ENCODE assay signal across 5 cellular contexts in the genomic region with DNA sequence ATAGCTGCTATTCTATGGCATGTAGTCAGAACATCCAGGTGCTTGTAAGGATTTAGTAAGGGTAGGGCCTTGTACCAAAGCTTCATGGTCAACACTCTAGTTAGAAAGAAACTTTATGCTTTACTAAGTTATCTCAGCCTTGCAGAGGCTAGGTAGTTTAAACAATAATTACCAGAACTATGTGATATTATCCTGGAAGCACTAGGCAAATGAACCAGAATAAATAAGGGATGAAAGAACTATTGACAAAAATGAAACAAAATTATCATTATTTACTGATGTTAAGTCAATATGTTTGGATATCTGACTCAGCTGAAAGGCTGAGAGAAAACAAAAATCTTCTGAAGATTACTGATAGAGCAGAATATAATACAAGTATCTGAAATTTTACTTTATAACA.
"Had no signal": no experiment of that assay in that cellular context is flagged by ENCODE, and none has a peak within 500 bp of the region (broad histone marks: within the 10 kb centered on the region; RNA-seq: fewer than 3 reads in every experiment).

No MANE protein-coding gene starts in this region.

- H3K4me3 ChIP-seq: K562 had no signal

- DNase-seq: IMR-90, KBM-7, KG1 had no signal

- H3K27ac ChIP-seq: HL-60 had no signal
